In the genomic region with DNA sequence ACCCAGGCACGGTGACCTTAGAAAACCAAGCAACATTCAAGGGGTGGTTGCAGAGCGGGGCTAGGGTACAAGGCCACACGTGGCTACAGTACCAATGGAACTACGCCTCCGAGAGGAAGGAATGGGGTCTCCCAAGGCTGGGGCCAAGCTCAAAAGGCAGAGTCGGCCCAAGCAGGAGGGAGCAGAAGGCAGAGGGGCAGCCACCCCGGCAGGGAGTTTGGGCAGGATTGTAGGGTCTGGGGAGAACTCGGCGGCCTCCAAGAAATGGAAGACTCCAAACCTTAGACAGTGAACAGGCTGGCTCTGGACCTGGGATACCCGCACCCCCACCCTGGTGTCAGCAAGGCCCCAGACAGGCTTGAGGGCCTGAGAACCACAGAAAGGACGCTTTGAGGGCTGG, we compare ENCODE assay signal across 16 cellular contexts. TPM values are rescaled to one million over a fixed set of nuclear protein-coding genes. Genes with fewer than 3 reads are reported as not detected.
DNase-seq lines count a peak whose midpoint lies in the region; ATAC-seq and TF ChIP-seq lines count a peak whose summit lies in the region.
"Had no signal": no experiment of that assay in that cellular context is flagged by ENCODE, and none has a peak within 500 bp of the region (broad histone marks: within the 10 kb centered on the region; RNA-seq: fewer than 3 reads in every experiment).

No MANE protein-coding gene starts in this region.

- H3K27me3 ChIP-seq in CD4-positive, alpha-beta memory T cell (ENCODE audit: insufficient read depth, low read length): no peaks in the 10 kb centered on the region
- H3K27me3 ChIP-seq in HUES6 (ENCODE audit: control insufficient read depth, insufficient read depth, low read length): no peaks in the 10 kb centered on the region
- H3K27me3 ChIP-seq in effector memory CD4-positive, alpha-beta T cell (replicated peaks; ENCODE audit: control insufficient read depth, insufficient read depth, low read length, poor library complexity, severe bottlenecking): no peaks in the 10 kb centered on the region
- no peaks in the 10 kb centered on the region for H3K27me3 ChIP-seq in esophagus muscularis mucosa
- H3K27me3 ChIP-seq: adrenal gland, neutrophil, upper lobe of right lung had no signal

- H3K9me3 Mint-ChIP-seq in CD4-positive, alpha-beta memory T cell: no peaks in the 10 kb centered on the region
- H3K9me3 Mint-ChIP-seq in natural killer cell: no peaks in the 10 kb centered on the region

- intact Hi-C loops in CD4-positive, alpha-beta memory T cell (cut with micrococcal nuclease): no loop called here
- intact Hi-C loops in natural killer cell (cut with micrococcal nuclease) (no loop called here), esophagus muscularis mucosa (cut with DNase I) (no loop called here)

- ATAC-seq in natural killer cell: no peak
- ATAC-seq in HG02588 (IDR thresholded peaks at IDR 0.05; ENCODE audit: unreplicated experiment): no peak
- ATAC-seq in HG03520 (IDR thresholded peaks at IDR 0.05; ENCODE audit: unreplicated experiment): no peak
- ATAC-seq: left lobe of liver, upper lobe of right lung had no signal

- no peak for DNase-seq in CD4-positive, alpha-beta memory T cell
- DNase-seq in effector memory CD4-positive, alpha-beta T cell: no peak
- DNase-seq in natural killer cell: no peak
- DNase-seq in DMS79 (lab: John Stamatoyannopoulos, UW): no peak
- DNase-seq in esophagus muscularis mucosa (ENCODE audit: extremely low spot score): no peak
- DNase-seq: NCI-H2081; NCI-H82; stimulated activated CD4-positive, alpha-beta T cell treated with anti-CD3 and anti-CD28 coated beads, Interleukin-4, amount 100 ng/mL, for 24 hours; T1000; upper lobe of right lung had no signal

- peak overlapping the region in 6 of 7 donors; percentile 63 to 90 (median 82) for H3K27ac Mint-ChIP-seq in CD4-positive, alpha-beta memory T cell
- peak overlapping the region; percentile 74 to 97 for H3K27ac Mint-ChIP-seq in natural killer cell

- TF ChIP-seq POLR2A in esophagus muscularis mucosa (IDR thresholded peaks at IDR 0.05; ENCODE audit: low read depth): no peak

- H3K36me3 ChIP-seq in CD4-positive, alpha-beta memory T cell (ENCODE audit: insufficient read depth, low read length): no peaks in the 10 kb centered on the region
- 0 out of 2 replicates have a peak, but pooled peaks cover 1% of the 10 kb centered on the region for H3K36me3 ChIP-seq in HUES6 (ENCODE audit: control insufficient read depth, insufficient read depth, low read length)
- no peaks in the 10 kb centered on the region for H3K36me3 ChIP-seq in effector memory CD4-positive, alpha-beta T cell (ENCODE audit: control insufficient read depth, insufficient read depth, low read length)
- H3K36me3 ChIP-seq in esophagus muscularis mucosa: peaks cover 0 to 34% (median 14%) of the 10 kb centered on the region in 4 donors
- H3K36me3 ChIP-seq: adrenal gland had no signal

- POLR2A ChIA-PET in CD4-positive, alpha-beta memory T cell (lab: Charles Lee; ENCODE audit: partially characterized antibody): interaction anchor here (4.0 to 4.7 kb wide), 2 partner anchors 29 to 30 kb away, joined by 47 to 56 read pairs; a partner anchor contains a TSS

- WGBS in esophagus muscularis mucosa: 81% methylated on average over 7 of the region's 11 CpGs

- H3K27me3 Mint-ChIP-seq in CD4-positive, alpha-beta memory T cell: no peaks in the 10 kb centered on the region
- no peaks in the 10 kb centered on the region for H3K27me3 Mint-ChIP-seq in natural killer cell (ENCODE audit: low read depth in 2 of 2)

- peaks cover 84% of the 10 kb centered on the region for H3K4me1 ChIP-seq in CD4-positive, alpha-beta memory T cell (ENCODE audit: insufficient read depth, low read length)
- H3K4me1 ChIP-seq in HUES6 (ENCODE audit: control insufficient read depth, insufficient read depth, low read length) (peaks cover 40% of the 10 kb centered on the region), esophagus muscularis mucosa (peaks cover 30 to 32% (median 31%) of the 10 kb centered on the region in 4 donors)
- H3K4me1 ChIP-seq in effector memory CD4-positive, alpha-beta T cell (ENCODE audit: control insufficient read depth, insufficient read depth, low read length, poor library complexity, severe bottlenecking): peaks cover 56% of the 10 kb centered on the region

- H3K4me3 Mint-ChIP-seq in CD4-positive, alpha-beta memory T cell: peak overlapping the region in 1 of 8 donors; percentile 74
- no peak overlapping the region for H3K4me3 Mint-ChIP-seq in natural killer cell

- peaks cover 3 to 15% of the 10 kb centered on the region in 2 donors for H3K36me3 Mint-ChIP-seq in CD4-positive, alpha-beta memory T cell
- H3K36me3 Mint-ChIP-seq in natural killer cell: no peaks in the 10 kb centered on the region

- no peaks in the 10 kb centered on the region for H3K9me3 ChIP-seq in CD4-positive, alpha-beta memory T cell (ENCODE audit: control insufficient read depth in 1 of 2, low read length in 2 of 2)
- H3K9me3 ChIP-seq in HUES6 (ENCODE audit: control insufficient read depth, insufficient read depth, low read depth, low read length): no peaks in the 10 kb centered on the region
- no peaks in the 10 kb centered on the region for H3K9me3 ChIP-seq in effector memory CD4-positive, alpha-beta T cell (ENCODE audit: control insufficient read depth, low read length)
- no peaks in the 10 kb centered on the region for H3K9me3 ChIP-seq in esophagus muscularis mucosa
- H3K9me3 ChIP-seq: adrenal gland, neutrophil, upper lobe of right lung had no signal

- H3K27ac ChIP-seq in CD4-positive, alpha-beta memory T cell (ENCODE audit: low read depth, low read length): no peak overlapping the region
- H3K27ac ChIP-seq in HUES6 (ENCODE audit: low read depth, low read length) (peak overlapping the region; percentile 89), esophagus muscularis mucosa (replicated peaks in 1 of 4) (no peak overlapping the region)
- peak overlapping the region; percentile 8 for H3K27ac ChIP-seq in effector memory CD4-positive, alpha-beta T cell (ENCODE audit: insufficient read depth, low read length, poor library complexity, severe bottlenecking)
- H3K27ac ChIP-seq: neutrophil, upper lobe of right lung had no signal

- CTCF ChIA-PET in CD4-positive, alpha-beta memory T cell (lab: Charles Lee; ENCODE audit: partially characterized antibody): interaction anchor here (11.2 kb wide), 1 partner anchor 39 kb away, joined by 83 read pairs; no protein-coding TSS in a partner anchor

- no peak overlapping the region for H3K4me3 ChIP-seq in CD4-positive, alpha-beta memory T cell (ENCODE audit: low read length in 2 of 2)
- H3K4me3 ChIP-seq in HUES6 (ENCODE audit: low read depth, low read length) (peak overlapping the region; percentile 16; the same call in 1 of the 2 replicates), esophagus muscularis mucosa (no peak overlapping the region)
- H3K4me3 ChIP-seq in effector memory CD4-positive, alpha-beta T cell (ENCODE audit: insufficient read depth, low read depth, low read length, poor library complexity, severe bottlenecking): no peak overlapping the region
- H3K4me3 ChIP-seq: adrenal gland, upper lobe of right lung had no signal

- peaks cover 37 to 74% (median 52%) of the 10 kb centered on the region in 4 donors for H3K4me1 Mint-ChIP-seq in CD4-positive, alpha-beta memory T cell
- H3K4me1 Mint-ChIP-seq in natural killer cell: peaks cover 46 to 49% of the 10 kb centered on the region in 2 donors

- H3K9ac ChIP-seq in HUES6 (ENCODE audit: low read length): peak overlapping the region; percentile 50

- TF ChIP-seq CTCF in natural killer cell (IDR thresholded peaks at IDR 0.05) (no peak), esophagus muscularis mucosa (IDR thresholded peaks at IDR 0.05) (no peak)

- no peak for TF ChIP-seq EP300 in esophagus muscularis mucosa (IDR thresholded peaks at IDR 0.05)

RNA-seq across cellular contexts. Expression of a gene that starts 28.7 kb away (rescaled TPM):
- total RNA-seq in CD4-positive, alpha-beta memory T cell: 10 to 100 TPM; 14.9 to 15.2 TPM
- 10 to 100 TPM; 11.3 to 15.4 TPM for polyA plus RNA-seq in CD4-positive, alpha-beta memory T cell
- total RNA-seq in natural killer cell: 10 to 100 TPM in 2 of 3 donors, 1 to 10 TPM in 1; 8.5 to 11.0 (median 10.6) TPM
- total RNA-seq in esophagus muscularis mucosa: 1 to 10 TPM; 4.2 to 8.5 (median 5.3) TPM

RNA-seq across cellular contexts. Expression of a gene that starts 28.8 kb away (rescaled TPM):
- 100 to 1,000 TPM; 218 TPM for total RNA-seq in CD4-positive, alpha-beta memory T cell
- polyA plus RNA-seq in CD4-positive, alpha-beta memory T cell: 100 to 1,000 TPM; 434 to 470 TPM
- 100 to 1,000 TPM; 211 to 237 (median 218) TPM for total RNA-seq in natural killer cell
- 100 to 1,000 TPM; 101 to 158 (median 148) TPM for total RNA-seq in esophagus muscularis mucosa

RNA-seq across cellular contexts. Expression of a gene that starts 35.1 kb away (rescaled TPM):
- total RNA-seq in CD4-positive, alpha-beta memory T cell: 100 to 1,000 TPM; 309 to 310 TPM
- polyA plus RNA-seq in CD4-positive, alpha-beta memory T cell: 100 to 1,000 TPM; 765 to 952 TPM
- total RNA-seq in natural killer cell: 100 to 1,000 TPM; 192 to 239 (median 229) TPM
- 100 to 1,000 TPM; 167 to 270 (median 205) TPM for total RNA-seq in esophagus muscularis mucosa

RNA-seq across cellular contexts. Expression of a gene that starts 35.3 kb away (rescaled TPM):
- total RNA-seq in CD4-positive, alpha-beta memory T cell: 1 to 10 TPM; 5.1 to 5.4 TPM
- 10 to 100 TPM in 1 of 2 donors, 1 to 10 TPM in 1; 6.6 to 13.3 TPM for polyA plus RNA-seq in CD4-positive, alpha-beta memory T cell
- total RNA-seq in natural killer cell: 1 to 10 TPM; 4.4 to 8.8 (median 6.8) TPM
- 10 to 100 TPM; 15.6 to 26.6 (median 23.0) TPM for total RNA-seq in esophagus muscularis mucosa

RNA-seq across cellular contexts. Expression of a gene that starts 45.3 kb away (rescaled TPM):
- total RNA-seq in CD4-positive, alpha-beta memory T cell: 1 to 10 TPM; 2.6 to 5.0 TPM
- under 1 TPM in 1 of 2 donors, not detected in 1; 0.48 TPM for polyA plus RNA-seq in CD4-positive, alpha-beta memory T cell
- 1 to 10 TPM; 4.3 to 5.0 (median 4.4) TPM for total RNA-seq in natural killer cell
- total RNA-seq in esophagus muscularis mucosa: 100 to 1,000 TPM; 120 to 200 (median 152) TPM

Comparison
In these comparisons a context has a peak if more than half of its experiments do, and no peak if none do; other contexts are left out.
1. H3K27ac ChIP-seq: peak in HUES6 (single experiment) and effector memory CD4-positive, alpha-beta T cell (single experiment); none in CD4-positive, alpha-beta memory T cell (single experiment) and esophagus muscularis mucosa (0 of 4).